ENCODE assay signal across 16 cellular contexts in the genomic region with DNA sequence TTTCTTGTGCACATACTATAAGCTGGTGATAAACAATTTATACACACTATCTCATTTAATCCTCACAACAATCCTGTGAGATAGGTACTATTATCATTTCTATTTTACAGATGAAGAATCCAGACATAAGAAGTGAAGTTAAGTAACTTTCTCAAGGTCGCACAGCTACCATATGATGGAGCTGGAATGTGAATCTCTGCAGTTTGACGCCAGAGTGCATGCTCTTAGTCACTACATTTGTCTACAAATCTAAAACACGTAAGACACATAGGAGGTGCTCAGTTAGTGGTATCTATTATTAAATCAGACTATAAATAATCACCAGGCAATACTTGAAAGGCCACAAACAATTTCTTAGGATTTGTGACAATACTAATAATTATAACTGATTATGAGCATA. TPM values are rescaled to one million over a fixed set of nuclear protein-coding genes. Genes with fewer than 3 reads are reported as not detected.
"Had no signal": no experiment of that assay in that cellular context is flagged by ENCODE, and none has a peak within 500 bp of the region (broad histone marks: within the 10 kb centered on the region; RNA-seq: fewer than 3 reads in every experiment).

No MANE protein-coding gene starts in this region.

- DNase-seq: effector CD4-positive, alpha-beta T cell; endodermal cell; erythroblast; foreskin melanocyte; head of caudate nucleus; kidney glomerular epithelial cell; naive thymus-derived CD4-positive, alpha-beta T cell; nephron progenitor cell; stimulated activated CD4-positive, alpha-beta T cell treated with anti-CD3 and anti-CD28 coated beads, Interleukin-12 subunit alpha, Interleukin-12 subunit beta, amount 100 ng/mL, for 4 hours; stimulated activated naive CD4-positive, alpha-beta T cell treated with Interleukin-2 at 50 U/mL for 16 hours; trophoblast cell had no signal

- H3K9me3 Mint-ChIP-seq: nephron progenitor cell had no signal

- H3K4me3 Mint-ChIP-seq: endodermal cell, nephron progenitor cell had no signal

- ATAC-seq: naive thymus-derived CD4-positive, alpha-beta T cell had no signal

- H3K79me2 ChIP-seq: hepatocyte had no signal

- H3K9me3 ChIP-seq: neutrophil had no signal

- FAIRE-seq: islet of Langerhans had no signal

- H3K27me3 ChIP-seq: hepatocyte, neutrophil had no signal

- H3K4me2 ChIP-seq: hepatocyte had no signal

- H3K4me1 Mint-ChIP-seq: nephron progenitor cell had no signal

- H3K27ac ChIP-seq: coronary artery, hepatocyte, neutrophil had no signal

- H3K36me3 ChIP-seq: neutrophil had no signal

- H2AFZ ChIP-seq: hepatocyte had no signal

- H3K4me3 ChIP-seq: coronary artery, hepatocyte had no signal

- H3K27ac Mint-ChIP-seq: endodermal cell, nephron progenitor cell had no signal

RNA-seq across cellular contexts. Expression of gene CDKN2B, which starts 45.0 kb away (rescaled TPM):
- total RNA-seq: skeletal muscle tissue had no signal
- polyA plus RNA-seq: naive thymus-derived CD4-positive, alpha-beta T cell had no signal

RNA-seq across cellular contexts. Expression of gene CDKN2B-AS1, which starts 59.5 kb away (rescaled TPM):
- total RNA-seq: endodermal cell had no signal
- polyA plus RNA-seq: naive thymus-derived CD4-positive, alpha-beta T cell had no signal

RNA-seq across cellular contexts. Expression of gene CDKN2A, which starts 59.9 kb away (rescaled TPM):
- total RNA-seq: skeletal muscle tissue had no signal
